ENCODE assay signal across 8 cellular contexts in genomic region chr10:101067356-101068083, GRCh38. TPM values are rescaled to one million over a fixed set of nuclear protein-coding genes. Genes with fewer than 3 reads are reported as not detected.
DNase-seq lines count a peak whose midpoint lies in the region; ATAC-seq lines count a peak whose summit lies in the region.

No MANE protein-coding gene starts in this region.

- ATAC-seq in HG02970 (IDR thresholded peaks at IDR 0.05; ENCODE audit: low FRiP score, unreplicated experiment) (peak; percentile 37), HG02763 (IDR thresholded peaks at IDR 0.05; ENCODE audit: unreplicated experiment) (no peak)

- DNase-seq in Daoy (ENCODE audit: low read depth) (peak; percentile 80), NCI-H526 treated with DMSO at 0.1 percent for 48 hours (lab: John Stamatoyannopoulos, UW) (peak; percentile 38), lung microvascular endothelial cell (ENCODE audit: low read depth in 2 of 2) (peak; percentile 79 to 81)
- peak; percentile 84 to 90 for DNase-seq in activated CD4-positive, alpha-beta T cell treated with anti-CD3 and anti-CD28 coated beads, Interleukin-2, amount 50 U/mL, for 48 hours
- DNase-seq in effector CD4-positive, alpha-beta T cell = peak; percentile 69
- peak; percentile 59 to 76 (median 73) for DNase-seq in stimulated activated CD4-positive, alpha-beta T cell treated with anti-CD3 and anti-CD28 coated beads, TNF-alpha, amount 100 ng/mL, for 24 hours (ENCODE audit: low read depth in 3 of 3)

RNA-seq across cellular contexts. Expression of gene KAZALD1, which starts 5.7 kb away (rescaled TPM):
- 3.0 and 12.2 TPM in 2 replicates for total RNA-seq in Daoy (2014; rRNA removed; shearing (Covaris generic))
- total RNA-seq in lung microvascular endothelial cell = under 0.01 and 0.44 TPM in 2 replicates

RNA-seq across cellular contexts. Expression of gene SFXN3, which starts 36.5 kb away (rescaled TPM):
- 14.7 and 32.1 TPM in 2 replicates for total RNA-seq in Daoy (2014; rRNA removed; shearing (Covaris generic))
- total RNA-seq in lung microvascular endothelial cell = 46.4 and 56.0 TPM in 2 replicates

RNA-seq across cellular contexts. Expression of gene PDZD7, which starts 36.6 kb away (rescaled TPM):
- 0.42 and 0.51 TPM in 2 replicates for total RNA-seq in Daoy (2014; rRNA removed; shearing (Covaris generic))
- total RNA-seq in lung microvascular endothelial cell = 0.20 and 0.44 TPM in 2 replicates
